11 cellular contexts compared by ENCODE assay signal in the genomic region with DNA sequence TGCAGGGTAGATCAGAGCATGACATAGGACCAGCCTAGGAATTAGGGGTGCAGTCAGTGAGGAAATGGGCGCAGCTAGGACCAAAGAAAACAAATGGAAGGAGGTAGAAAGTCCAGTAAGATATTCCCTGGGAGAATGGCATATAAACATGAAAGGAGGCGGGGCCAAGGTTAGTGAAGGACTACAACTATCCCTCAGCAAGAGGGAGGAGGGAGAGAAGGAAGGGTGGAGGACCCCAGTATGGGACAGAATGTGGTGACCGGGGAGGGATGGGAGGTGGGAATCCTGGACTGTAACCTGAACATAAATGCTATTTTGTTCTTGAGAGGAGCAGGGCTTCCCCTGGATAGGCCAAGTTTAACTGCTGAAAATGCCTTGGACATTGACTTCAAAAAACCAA. TPM values are rescaled to one million over a fixed set of nuclear protein-coding genes. Genes with fewer than 3 reads are reported as not detected.
DNase-seq lines count a peak whose midpoint lies in the region; ATAC-seq, FAIRE-seq and TF ChIP-seq lines count a peak whose summit lies in the region.
"Had no signal": no experiment of that assay in that cellular context is flagged by ENCODE, and none has a peak within 500 bp of the region (broad histone marks: within the 10 kb centered on the region; RNA-seq: fewer than 3 reads in every experiment).

No MANE protein-coding gene starts in this region.

- POLR2A ChIA-PET in K562 (lab: Yijun Ruan, JAX) = interaction anchor here (1.4 to 4.9 kb wide), 2 partner anchors 11 to 16 kb away, joined by 9 to 34 read pairs; no protein-coding TSS in a partner anchor

- no peak overlapping the region for H2AFZ ChIP-seq in H9 (ENCODE audit: low read length)
- H2AFZ ChIP-seq in K562 (ENCODE audit: low read depth, low read length) = peak overlapping the region; percentile 98
- no peak overlapping the region for H2AFZ ChIP-seq in mesenchymal stem cell (ENCODE audit: low read depth, low read length)

- TF ChIP-seq CTCF in H9 (conservative IDR thresholded peaks at IDR 0.05) = no peak
- TF ChIP-seq CTCF in K562 (IDR thresholded peaks at IDR 0.05 in 2 of 3, conservative IDR thresholded peaks at IDR 0.05 in 1 of 3; ENCODE audit: insufficient read depth in 2 of 3, low read depth in 1 of 3, low read length in 3 of 3) = no peak

- no peaks in the 10 kb centered on the region for H3K23me2 ChIP-seq in H9 (ENCODE audit: insufficient read length, low read depth, low read length, poor library complexity, severe bottlenecking)

- no peaks in the 10 kb centered on the region for H3K36me3 Mint-ChIP-seq in H9 (ENCODE audit: insufficient read depth in 1 of 3, low read depth in 3 of 3)
- H3K36me3 Mint-ChIP-seq: naive thymus-derived CD8-positive, alpha-beta T cell had no signal

- H4K8ac ChIP-seq in H9 (replicated peaks; ENCODE audit: insufficient read length, low read depth, low read length) = no peak overlapping the region
- peak overlapping the region; percentile 83 for H4K8ac ChIP-seq in mesenchymal stem cell (ENCODE audit: low read length)

- H3K9ac ChIP-seq in H9 (ENCODE audit: extremely low read depth, insufficient read length, low read length) = no peak overlapping the region
- peak overlapping the region in 1 of 2 experiments; percentile 41; a peak in 2 of 4 replicates for H3K9ac ChIP-seq in K562 (ENCODE audit: insufficient read depth in 1 of 2, low read depth in 2 of 2, low read length in 2 of 2)
- H3K9ac ChIP-seq in mesenchymal stem cell (ENCODE audit: low read length) = peak overlapping the region; percentile 78
- peak overlapping the region; percentile 68 to 73 for H3K9ac ChIP-seq in stomach smooth muscle (ENCODE audit: low read length in 2 of 2)

- no peaks in the 10 kb centered on the region; a peak in 1 of 5 replicates for H3K9me3 Mint-ChIP-seq in H9
- H3K9me3 Mint-ChIP-seq: naive thymus-derived CD8-positive, alpha-beta T cell; stimulated activated naive CD8-positive, alpha-beta T cell treated with anti-CD3 and anti-CD28 coated beads, Interleukin-15, Interleukin-2, amounts not matched to agents 100 ng/mL and 50 ng/mL, for 24 hours had no signal

- H2BK5ac ChIP-seq in H9 (ENCODE audit: insufficient read length, low read length) (no peak overlapping the region), mesenchymal stem cell (ENCODE audit: low read depth, low read length, poor library complexity, severe bottlenecking) (peak overlapping the region; percentile 68)

- 0 out of 2 replicates have a peak, but pooled peaks cover 2% of the 10 kb centered on the region for H3K27me3 ChIP-seq in H9 (ENCODE audit: insufficient read depth, low read length)
- H3K27me3 ChIP-seq in K562 (ENCODE audit: control insufficient read depth in 2 of 2, insufficient read depth in 2 of 2, low read length in 2 of 2) = no peaks in the 10 kb centered on the region
- H3K27me3 ChIP-seq in mesenchymal stem cell (ENCODE audit: control insufficient read depth in 1 of 2, insufficient read depth in 1 of 2, low read length in 2 of 2) = no peaks in the 10 kb centered on the region
- H3K27me3 ChIP-seq in stomach smooth muscle (ENCODE audit: control insufficient read depth in 1 of 2, insufficient read depth in 2 of 2, low read length in 2 of 2) = no peaks in the 10 kb centered on the region

- H3K27ac Mint-ChIP-seq in H9 = peak overlapping the region in 2 of 3 experiments; percentile 74 to 82; a peak in 2 of 7 replicates
- H3K27ac Mint-ChIP-seq: naive thymus-derived CD8-positive, alpha-beta T cell; stimulated activated naive CD8-positive, alpha-beta T cell treated with anti-CD3 and anti-CD28 coated beads, Interleukin-15, Interleukin-2, amounts not matched to agents 100 ng/mL and 50 ng/mL, for 24 hours had no signal

- H3K4ac ChIP-seq in H9 (ENCODE audit: low read depth, low read length) = no peak overlapping the region
- H3K4ac ChIP-seq in mesenchymal stem cell (ENCODE audit: low read depth in 1 of 2, low read length in 2 of 2) = peak overlapping the region; percentile 18 to 90

- TF ChIP-seq RAD21 in K562 (CRISPR knock-in tag; conservative IDR thresholded peaks at IDR 0.05 in 1 of 2, IDR thresholded peaks at IDR 0.05 in 1 of 2) = no peak

- BruUV-seq in K562 (replicated peaks; lab: Mats Ljungman, UMichigan) = no TSS peak

- H2BK12ac ChIP-seq in H9 (ENCODE audit: insufficient read length, low read depth, low read length) = no peak overlapping the region
- H2BK12ac ChIP-seq in mesenchymal stem cell (ENCODE audit: low read length in 2 of 2) = peak overlapping the region; percentile 75 to 98

- H3K18ac ChIP-seq in H9 (ENCODE audit: insufficient read length, low read depth, low read length) = peak overlapping the region; percentile 23
- peak overlapping the region; percentile 74 to 88 for H3K18ac ChIP-seq in mesenchymal stem cell (ENCODE audit: low read depth in 1 of 2, low read length in 2 of 2)

- no peak for DNase-seq in H9
- DNase-seq in K562 (ENCODE audit: extremely low read depth in 1 of 4, low spot score in 3 of 4) = no peak
- DNase-seq in mesenchymal stem cell = no peak
- DNase-seq in NCI-H1092 (lab: John Stamatoyannopoulos, UW) = no peak
- no peak for DNase-seq in GM12892 (ENCODE audit: insufficient read length)
- no peak for DNase-seq in mesenteric fat pad (ENCODE audit: low spot score)
- DNase-seq in pons (ENCODE audit: low spot score) = no peak
- DNase-seq: naive thymus-derived CD8-positive, alpha-beta T cell had no signal

- CTCF ChIA-PET in K562 (lab: Yijun Ruan, JAX; ENCODE audit: low intra/inter-chr PET ratio) = no interaction called here

- no peak overlapping the region for H4K91ac ChIP-seq in H9 (ENCODE audit: insufficient read length, low read depth, low read length)
- H4K91ac ChIP-seq in mesenchymal stem cell (ENCODE audit: low read length) = peak overlapping the region; percentile 87

- no peak overlapping the region for H2AK5ac ChIP-seq in H9 (ENCODE audit: insufficient read length, low read length)
- peak overlapping the region; percentile 84 for H2AK5ac ChIP-seq in mesenchymal stem cell (ENCODE audit: low read length, severe bottlenecking)

- no peaks in the 10 kb centered on the region for H4K20me1 ChIP-seq in H9 (ENCODE audit: control insufficient read depth, insufficient read depth, insufficient read length)
- no peaks in the 10 kb centered on the region for H4K20me1 ChIP-seq in K562 (replicated peaks; ENCODE audit: control insufficient read depth, insufficient read depth, low read length)

- intact Hi-C loops in K562 (cut with micrococcal nuclease) = no loop called here

- no peak for TF ChIP-seq POLR2A in K562 (conservative IDR thresholded peaks at IDR 0.05)
- no peak for TF ChIP-seq POLR2A in GM12892 (IDR thresholded peaks at IDR 0.05; ENCODE audit: low read depth, low read length)

- H2BK20ac ChIP-seq in H9 (ENCODE audit: low read depth, low read length, poor library complexity, severe bottlenecking) = peak overlapping the region; percentile 1

- no peak for FAIRE-seq in K562 (lab: Jason Lieb, UNC)
- FAIRE-seq in GM12892 (lab: Jason Lieb, UNC) = no peak

- H3K4me3 ChIP-seq in K562 = no peak overlapping the region
- peak overlapping the region in 1 of 2 experiments; percentile 47 for H3K4me3 ChIP-seq in mesenchymal stem cell (ENCODE audit: insufficient read depth in 1 of 2, low read depth in 1 of 2, low read length in 2 of 2)
- H3K4me3 ChIP-seq in stomach smooth muscle (ENCODE audit: low read length in 2 of 2) = no peak overlapping the region

- no peaks in the 10 kb centered on the region for H3K9me3 ChIP-seq in H9 (ENCODE audit: control insufficient read depth, low read depth, low read length)
- no peaks in the 10 kb centered on the region for H3K9me3 ChIP-seq in K562 (replicated peaks; ENCODE audit: control insufficient read depth, insufficient read depth, low read depth, low read length)
- no peaks in the 10 kb centered on the region for H3K9me3 ChIP-seq in mesenchymal stem cell (ENCODE audit: control insufficient read depth, low read length)
- no peaks in the 10 kb centered on the region for H3K9me3 ChIP-seq in stomach smooth muscle (ENCODE audit: control insufficient read depth in 2 of 2, low read length in 2 of 2)

- no peak for TF ChIP-seq EP300 in K562 (IDR thresholded peaks at IDR 0.05; ENCODE audit: low read length)

- H3K14ac ChIP-seq in H9 (ENCODE audit: insufficient read depth, low read length) (no peak overlapping the region), mesenchymal stem cell (ENCODE audit: low read length in 2 of 2) (peak overlapping the region in 1 of 2 experiments; percentile 55)

- H3K4me1 ChIP-seq in H9 (ENCODE audit: insufficient read depth, low read length) = peaks cover 21% of the 10 kb centered on the region
- peaks cover 39 to 51% of the 10 kb centered on the region in 2 experiments for H3K4me1 ChIP-seq in K562 (replicated peaks in 1 of 2; ENCODE audit: control insufficient read depth in 2 of 2, insufficient read depth in 2 of 2, low read length in 2 of 2)
- H3K4me1 ChIP-seq in mesenchymal stem cell (ENCODE audit: control insufficient read depth, insufficient read depth, low read depth, low read length) = peaks cover 48% of the 10 kb centered on the region
- peaks cover 68% of the 10 kb centered on the region for H3K4me1 ChIP-seq in stomach smooth muscle (ENCODE audit: control insufficient read depth, insufficient read depth, low read length)

- peaks cover 43% of the 10 kb centered on the region in 2 experiments for H3K4me1 Mint-ChIP-seq in H9

- peak overlapping the region in 1 of 2 experiments; percentile 6; a peak in 1 of 5 replicates for H3K4me3 Mint-ChIP-seq in H9
- H3K4me3 Mint-ChIP-seq: naive thymus-derived CD8-positive, alpha-beta T cell; stimulated activated naive CD8-positive, alpha-beta T cell treated with anti-CD3 and anti-CD28 coated beads, Interleukin-15, Interleukin-2, amounts not matched to agents 100 ng/mL and 50 ng/mL, for 24 hours had no signal

- H3K36me3 ChIP-seq in K562 (ENCODE audit: control insufficient read depth, insufficient read depth, low read length) (no peaks in the 10 kb centered on the region), mesenchymal stem cell (ENCODE audit: control insufficient read depth in 1 of 2, insufficient read depth in 2 of 2, low read depth in 1 of 2, low read length in 2 of 2) (peaks cover 13 to 36% of the 10 kb centered on the region in 2 experiments), stomach smooth muscle (ENCODE audit: control insufficient read depth in 2 of 2, insufficient read depth in 2 of 2, low read length in 2 of 2) (no peaks in the 10 kb centered on the region)

- peaks cover 2% of the 10 kb centered on the region for H3K9me1 ChIP-seq in K562 (ENCODE audit: control insufficient read depth, insufficient read depth, low read length)

- no peak overlapping the region for H3K4me2 ChIP-seq in H9 (ENCODE audit: insufficient read depth, insufficient read length, low read length)
- peak overlapping the region; percentile 66 for H3K4me2 ChIP-seq in K562 (ENCODE audit: insufficient read depth, low read length)
- no peak overlapping the region for H3K4me2 ChIP-seq in mesenchymal stem cell (ENCODE audit: low read length, poor library complexity, severe bottlenecking)

- in situ Hi-C loops in K562 (cut with MboI) = no loop called here

- no CpG with 5 or more reads among the region's 3 CpGs for WGBS in H9 (ENCODE audit: extremely low coverage, insufficient read length, low lambda C conversion rate)
- 79% methylated on average over 3 of the region's 3 CpGs for WGBS in K562 (ENCODE audit: insufficient coverage, low coverage, missing lambda C conversion rate)
- 94% methylated on average over 3 of the region's 3 CpGs for WGBS in mesenchymal stem cell

- H3K79me2 ChIP-seq in H9 (ENCODE audit: insufficient read depth, low read length) (no peaks in the 10 kb centered on the region), K562 (ENCODE audit: control insufficient read depth, insufficient read depth, low read length) (no peaks in the 10 kb centered on the region)

- no peak overlapping the region for H2BK120ac ChIP-seq in H9 (ENCODE audit: low read depth, low read length, poor library complexity, severe bottlenecking)
- peak overlapping the region; percentile 67 for H2BK120ac ChIP-seq in mesenchymal stem cell (ENCODE audit: low read depth, low read length)

- peaks cover 6% of the 10 kb centered on the region for H3K27me3 Mint-ChIP-seq in H9 (ENCODE audit: low read depth)

- H3T11ph ChIP-seq in H9 (ENCODE audit: low read length) = no peak overlapping the region

- no peak overlapping the region for H2BK15ac ChIP-seq in H9 (ENCODE audit: low read depth, low read length)
- H2BK15ac ChIP-seq in mesenchymal stem cell (ENCODE audit: low read depth, poor library complexity, severe bottlenecking) = peak overlapping the region; percentile 64

- no peak overlapping the region for H3K23ac ChIP-seq in H9 (ENCODE audit: insufficient read length, low read depth, low read length)
- no peak overlapping the region for H3K23ac ChIP-seq in mesenchymal stem cell (ENCODE audit: low read length in 2 of 2)

- H3K27ac ChIP-seq in H9 (ENCODE audit: insufficient read length, low read depth, low read length) (no peak overlapping the region), K562 (ENCODE audit: extremely low read depth, low read depth, low read length) (peak overlapping the region; percentile 66), mesenchymal stem cell (ENCODE audit: low read length, poor library complexity, severe bottlenecking) (peak overlapping the region; percentile 86), stomach smooth muscle (ENCODE audit: low read length) (peak overlapping the region; percentile 98)

- H4K5ac ChIP-seq in H9 (ENCODE audit: insufficient read length, low read depth, low read length) = no peak overlapping the region

- ATAC-seq in K562 = peak; percentile 6; the same call in 1 of the 3 replicates
- ATAC-seq: activated CD4-positive, CD25-positive, alpha-beta regulatory T cell treated with anti-CD3 and anti-CD28 coated beads, Interleukin-2, amount 50 U/mL, for 24 hours; naive thymus-derived CD8-positive, alpha-beta T cell had no signal

- H3K79me1 ChIP-seq in H9 (ENCODE audit: insufficient read depth, low read depth, low read length, poor library complexity, severe bottlenecking) (no peaks in the 10 kb centered on the region), mesenchymal stem cell (replicated peaks; ENCODE audit: low read length, poor library complexity, severe bottlenecking) (peaks cover 12% of the 10 kb centered on the region)

- H3K56ac ChIP-seq in H9 (ENCODE audit: insufficient read length, low read depth, low read length) = no peak overlapping the region

RNA-seq across cellular contexts. Expression of a gene that starts 22.8 kb away (rescaled TPM):
- total RNA-seq in H9 (2021) (not detected in 2 replicates), K562 (2014; rRNA removed) (0.45 and 0.54 TPM in 2 replicates), K562 (2014; rRNA removed; fragmentation: Illumina TruSeq; extraction: Trizol) (0.47 and 0.99 TPM in 2 replicates), K562 (2015; rRNA removed; fragmentation: Illumina TruSeq; extraction: Trizol) (0.30 and 0.62 TPM in 2 replicates), K562 (2021) (0.84 and 0.92 TPM in 2 replicates), mesenteric fat pad (17.9 TPM)
- total RNA-seq in K562 (2011; cell fraction: chromatin; rRNA removed; ENCODE audit: low replicate concordance) = 3.2 and 6.2 TPM in 2 replicates
- total RNA-seq in K562 (2011; cell fraction: nucleolus; rRNA removed) = 2.8 and 4.7 TPM in 2 replicates
- 3.4 and 4.4 TPM in 2 replicates for total RNA-seq in K562 (2011; cell fraction: nucleoplasm; rRNA removed)
- polyA plus RNA-seq in K562 (2011; rRNA removed) (1.1 and 2.6 TPM in 2 replicates), K562 (2014; fragmentation: Illumina TruSeq; extraction: Trizol) (0.60 and 0.62 TPM in 2 replicates), K562 (2014; fragmentation: Nextera tagmentation; extraction: Ambion mirVana) (under 1 TPM in 1 of 2 experiments, not detected in 1; 0.08 TPM), K562 (2014; rRNA removed) (0.32 and 0.62 TPM in 2 replicates)
- 1.0 and 1.9 TPM in 2 replicates for polyA plus RNA-seq in K562 (2011; cell fraction: cytosol; rRNA removed)
- polyA plus RNA-seq in K562 (2011; cell fraction: nucleus; rRNA removed) = 0.95 and 3.2 TPM in 2 replicates
- 0.73 and 1.0 TPM in 2 replicates for polyA plus RNA-seq in K562 (2012)
- 1.8 and 6.9 TPM in 2 replicates for polyA minus RNA-seq in K562 (2011; rRNA and poly(A)+ RNA removed)
- 0.64 and 3.1 TPM in 2 replicates for polyA minus RNA-seq in K562 (2011; cell fraction: cytosol; rRNA and poly(A)+ RNA removed)
- 1.2 and 1.6 TPM in 2 replicates for polyA minus RNA-seq in K562 (2011; cell fraction: nucleus; rRNA and poly(A)+ RNA removed)
- 11.3 TPM for polyA plus RNA-seq in mesenchymal stem cell (2013, experiment 1 of 2)
- 11.3 TPM for polyA plus RNA-seq in mesenchymal stem cell (2013, experiment 2 of 2)
- polyA plus RNA-seq in GM12892 (2012; ENCODE audit: missing spikeins) = 5.5 TPM
- total RNA-seq: naive thymus-derived CD8-positive, alpha-beta T cell had no signal
- polyA plus RNA-seq: naive thymus-derived CD8-positive, alpha-beta T cell had no signal

RNA-seq across cellular contexts. Expression of a gene that starts 47.3 kb away (rescaled TPM):
- total RNA-seq in H9 (2021) (1.6 and 3.1 TPM in 2 replicates), K562 (2014; rRNA removed) (1.3 and 3.1 TPM in 2 replicates), K562 (2014; rRNA removed; fragmentation: Illumina TruSeq; extraction: Trizol) (1.3 TPM in 2 replicates), K562 (2015; rRNA removed; fragmentation: Illumina TruSeq; extraction: Trizol) (0.69 and 1.2 TPM in 2 replicates), K562 (2021) (1.0 and 2.6 TPM in 2 replicates), mesenteric fat pad (5.6 TPM)
- total RNA-seq in K562 (2011; cell fraction: chromatin; rRNA removed; ENCODE audit: low replicate concordance) = 1.8 and 4.2 TPM in 2 replicates
- 0.66 TPM in 1 of 2 replicates, not detected in the other for total RNA-seq in K562 (2011; cell fraction: nucleolus; rRNA removed)
- total RNA-seq in K562 (2011; cell fraction: nucleoplasm; rRNA removed) = 1.1 and 2.4 TPM in 2 replicates
- polyA plus RNA-seq in K562 (2011; rRNA removed) (0.70 and 1.1 TPM in 2 replicates), K562 (2014; fragmentation: Illumina TruSeq; extraction: Trizol) (0.95 and 1.2 TPM in 2 replicates), K562 (2014; fragmentation: Nextera tagmentation; extraction: Ambion mirVana) (under 1 TPM; 0.46 TPM), K562 (2014; rRNA removed) (0.32 and 2.7 TPM in 2 replicates)
- 0.09 TPM in 1 of 2 replicates, not detected in the other for polyA plus RNA-seq in K562 (2011; cell fraction: cytosol; rRNA removed)
- 1.0 and 1.2 TPM in 2 replicates for polyA plus RNA-seq in K562 (2011; cell fraction: nucleus; rRNA removed)
- 0.83 and 2.9 TPM in 2 replicates for polyA plus RNA-seq in K562 (2012)
- polyA minus RNA-seq in K562 (2011; rRNA and poly(A)+ RNA removed) = 1.6 and 2.1 TPM in 2 replicates
- not detected in 2 replicates for polyA minus RNA-seq in K562 (2011; cell fraction: cytosol; rRNA and poly(A)+ RNA removed)
- polyA minus RNA-seq in K562 (2011; cell fraction: nucleus; rRNA and poly(A)+ RNA removed) = 0.67 and 1.4 TPM in 2 replicates
- polyA plus RNA-seq in mesenchymal stem cell (2013, experiment 1 of 2) = 1.2 TPM
- 1.2 TPM for polyA plus RNA-seq in mesenchymal stem cell (2013, experiment 2 of 2)
- polyA plus RNA-seq in GM12892 (2012; ENCODE audit: missing spikeins) = 4.5 TPM
